Comparison of ENCODE assay signal across 10 cellular contexts in genomic region chr11:56027354-56027753, GRCh38. TPM values are rescaled to one million over a fixed set of nuclear protein-coding genes. Genes with fewer than 3 reads are reported as not detected.
"Had no signal": no experiment of that assay in that cellular context is flagged by ENCODE, and none has a peak within 500 bp of the region (broad histone marks: within the 10 kb centered on the region; RNA-seq: fewer than 3 reads in every experiment).

Gene OR5AS1 (plus strand): TSS chr11:56027654. CDS start chr11:56030419, 2,765 bp downstream.

- DNase-seq: GM23248, GOT3, H7, H9, HCEC 1CT, HFFc6 had no signal

- FAIRE-seq: H54 had no signal

- H3K4me1 ChIP-seq: HAP-1 had no signal

- H3K36me3 ChIP-seq: HAP-1 had no signal

- H3K4me2 ChIP-seq: GM23338 had no signal

- H3K4me3 ChIP-seq: GM23248, GM23338, HAP-1 had no signal

- H3K27ac ChIP-seq: GM23248 had no signal

- H3K9ac ChIP-seq: GM23248 had no signal

- H2AFZ ChIP-seq: GM23248, GM23338 had no signal

- H3K9me3 ChIP-seq: HAP-1 had no signal

RNA-seq across cellular contexts. Expression of gene OR5AS1, which starts in this region (rescaled TPM):
- total RNA-seq: GM23248, GM23338, H4, H7, H9, HFFc6 had no signal
- polyA plus RNA-seq: GM23248, GM23338 had no signal
